In genomic region chr1:71721532-71721931, GRCh38 we compare ENCODE assay signal across 1 cellular context.
TF ChIP-seq lines count a peak whose summit lies in the region.

No MANE protein-coding gene starts in this region.

TF ChIP-seq in H1, 55 proteins besides CTCF, POLR2A, EP300 and RAD21 (continued from another document):
- TF ChIP-seq ATF2 (IDR thresholded peaks at IDR 0.05; ENCODE audit: low read length) = no peak
TF ChIP-seq in H1: peak in this region for 0.
